2 cellular contexts compared by ENCODE assay signal in genomic region chr3:184443831-184444230, GRCh38.
TF ChIP-seq lines count a peak whose summit lies in the region.

No MANE protein-coding gene starts in this region.

TF ChIP-seq in GM23338, 12 proteins besides CTCF, POLR2A, EP300 and RAD21:
- TF ChIP-seq, protein P1, sequence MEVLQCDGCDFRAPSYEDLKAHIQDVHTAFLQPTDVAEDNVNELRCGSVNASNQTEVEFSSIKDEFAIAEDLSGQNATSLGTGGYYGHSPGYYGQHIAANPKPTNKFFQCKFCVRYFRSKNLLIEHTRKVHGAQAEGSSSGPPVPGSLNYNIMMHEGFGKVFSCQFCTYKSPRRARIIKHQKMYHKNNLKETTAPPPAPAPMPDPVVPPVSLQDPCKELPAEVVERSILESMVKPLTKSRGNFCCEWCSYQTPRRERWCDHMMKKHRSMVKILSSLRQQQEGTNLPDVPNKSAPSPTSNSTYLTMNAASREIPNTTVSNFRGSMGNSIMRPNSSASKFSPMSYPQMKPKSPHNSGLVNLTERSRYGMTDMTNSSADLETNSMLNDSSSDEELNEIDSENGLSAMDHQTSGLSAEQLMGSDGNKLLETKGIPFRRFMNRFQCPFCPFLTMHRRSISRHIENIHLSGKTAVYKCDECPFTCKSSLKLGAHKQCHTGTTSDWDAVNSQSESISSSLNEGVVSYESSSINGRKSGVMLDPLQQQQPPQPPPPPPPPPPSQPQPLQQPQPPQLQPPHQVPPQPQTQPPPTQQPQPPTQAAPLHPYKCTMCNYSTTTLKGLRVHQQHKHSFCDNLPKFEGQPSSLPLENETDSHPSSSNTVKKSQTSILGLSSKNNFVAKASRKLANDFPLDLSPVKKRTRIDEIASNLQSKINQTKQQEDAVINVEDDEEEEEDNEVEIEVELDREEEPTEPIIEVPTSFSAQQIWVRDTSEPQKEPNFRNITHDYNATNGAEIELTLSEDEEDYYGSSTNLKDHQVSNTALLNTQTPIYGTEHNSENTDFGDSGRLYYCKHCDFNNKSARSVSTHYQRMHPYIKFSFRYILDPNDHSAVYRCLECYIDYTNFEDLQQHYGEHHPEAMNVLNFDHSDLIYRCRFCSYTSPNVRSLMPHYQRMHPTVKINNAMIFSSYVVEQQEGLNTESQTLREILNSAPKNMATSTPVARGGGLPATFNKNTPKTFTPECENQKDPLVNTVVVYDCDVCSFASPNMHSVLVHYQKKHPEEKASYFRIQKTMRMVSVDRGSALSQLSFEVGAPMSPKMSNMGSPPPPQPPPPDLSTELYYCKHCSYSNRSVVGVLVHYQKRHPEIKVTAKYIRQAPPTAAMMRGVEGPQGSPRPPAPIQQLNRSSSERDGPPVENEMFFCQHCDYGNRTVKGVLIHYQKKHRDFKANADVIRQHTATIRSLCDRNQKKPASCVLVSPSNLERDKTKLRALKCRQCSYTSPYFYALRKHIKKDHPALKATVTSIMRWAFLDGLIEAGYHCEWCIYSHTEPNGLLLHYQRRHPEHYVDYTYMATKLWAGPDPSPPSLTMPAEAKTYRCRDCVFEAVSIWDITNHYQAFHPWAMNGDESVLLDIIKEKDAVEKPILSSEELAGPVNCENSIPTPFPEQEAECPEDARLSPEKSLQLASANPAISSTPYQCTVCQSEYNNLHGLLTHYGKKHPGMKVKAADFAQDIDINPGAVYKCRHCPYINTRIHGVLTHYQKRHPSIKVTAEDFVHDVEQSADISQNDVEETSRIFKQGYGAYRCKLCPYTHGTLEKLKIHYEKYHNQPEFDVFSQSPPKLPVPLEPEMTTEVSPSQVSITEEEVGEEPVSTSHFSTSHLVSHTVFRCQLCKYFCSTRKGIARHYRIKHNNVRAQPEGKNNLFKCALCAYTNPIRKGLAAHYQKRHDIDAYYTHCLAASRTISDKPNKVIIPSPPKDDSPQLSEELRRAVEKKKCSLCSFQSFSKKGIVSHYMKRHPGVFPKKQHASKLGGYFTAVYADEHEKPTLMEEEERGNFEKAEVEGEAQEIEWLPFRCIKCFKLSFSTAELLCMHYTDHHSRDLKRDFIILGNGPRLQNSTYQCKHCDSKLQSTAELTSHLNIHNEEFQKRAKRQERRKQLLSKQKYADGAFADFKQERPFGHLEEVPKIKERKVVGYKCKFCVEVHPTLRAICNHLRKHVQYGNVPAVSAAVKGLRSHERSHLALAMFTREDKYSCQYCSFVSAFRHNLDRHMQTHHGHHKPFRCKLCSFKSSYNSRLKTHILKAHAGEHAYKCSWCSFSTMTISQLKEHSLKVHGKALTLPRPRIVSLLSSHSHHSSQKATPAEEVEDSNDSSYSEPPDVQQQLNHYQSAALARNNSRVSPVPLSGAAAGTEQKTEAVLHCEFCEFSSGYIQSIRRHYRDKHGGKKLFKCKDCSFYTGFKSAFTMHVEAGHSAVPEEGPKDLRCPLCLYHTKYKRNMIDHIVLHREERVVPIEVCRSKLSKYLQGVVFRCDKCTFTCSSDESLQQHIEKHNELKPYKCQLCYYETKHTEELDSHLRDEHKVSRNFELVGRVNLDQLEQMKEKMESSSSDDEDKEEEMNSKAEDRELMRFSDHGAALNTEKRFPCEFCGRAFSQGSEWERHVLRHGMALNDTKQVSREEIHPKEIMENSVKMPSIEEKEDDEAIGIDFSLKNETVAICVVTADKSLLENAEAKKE (CRISPR knock-in tag; IDR thresholded peaks at IDR 0.05), result no peak
- TF ChIP-seq NANOG (IDR thresholded peaks at IDR 0.05; ENCODE audit: borderline replicate concordance) (no peak), CREB1 (CRISPR knock-in tag; IDR thresholded peaks at IDR 0.05; ENCODE audit: low read depth) (no peak), JUNB (IDR thresholded peaks at IDR 0.05; ENCODE audit: unreplicated experiment) (no peak), ZNF114 (CRISPR knock-in tag; IDR thresholded peaks at IDR 0.05) (no peak), STAT1 (IDR thresholded peaks at IDR 0.05; ENCODE audit: unreplicated experiment) (no peak), EZH2phosphoT487 (IDR thresholded peaks at IDR 0.05; ENCODE audit: unreplicated experiment) (no peak), ZNF331 (CRISPR knock-in tag; IDR thresholded peaks at IDR 0.05; ENCODE audit: low read depth) (no peak), EZH2 (IDR thresholded peaks at IDR 0.05; ENCODE audit: low read depth, unreplicated experiment) (no peak), POLR2AphosphoS5 (IDR thresholded peaks at IDR 0.05; ENCODE audit: low read depth) (no peak)
- TF ChIP-seq, protein P2, sequence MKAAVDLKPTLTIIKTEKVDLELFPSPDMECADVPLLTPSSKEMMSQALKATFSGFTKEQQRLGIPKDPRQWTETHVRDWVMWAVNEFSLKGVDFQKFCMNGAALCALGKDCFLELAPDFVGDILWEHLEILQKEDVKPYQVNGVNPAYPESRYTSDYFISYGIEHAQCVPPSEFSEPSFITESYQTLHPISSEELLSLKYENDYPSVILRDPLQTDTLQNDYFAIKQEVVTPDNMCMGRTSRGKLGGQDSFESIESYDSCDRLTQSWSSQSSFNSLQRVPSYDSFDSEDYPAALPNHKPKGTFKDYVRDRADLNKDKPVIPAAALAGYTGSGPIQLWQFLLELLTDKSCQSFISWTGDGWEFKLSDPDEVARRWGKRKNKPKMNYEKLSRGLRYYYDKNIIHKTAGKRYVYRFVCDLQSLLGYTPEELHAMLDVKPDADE (IDR thresholded peaks at IDR 0.05), result no peak
- TF ChIP-seq, protein P3, sequence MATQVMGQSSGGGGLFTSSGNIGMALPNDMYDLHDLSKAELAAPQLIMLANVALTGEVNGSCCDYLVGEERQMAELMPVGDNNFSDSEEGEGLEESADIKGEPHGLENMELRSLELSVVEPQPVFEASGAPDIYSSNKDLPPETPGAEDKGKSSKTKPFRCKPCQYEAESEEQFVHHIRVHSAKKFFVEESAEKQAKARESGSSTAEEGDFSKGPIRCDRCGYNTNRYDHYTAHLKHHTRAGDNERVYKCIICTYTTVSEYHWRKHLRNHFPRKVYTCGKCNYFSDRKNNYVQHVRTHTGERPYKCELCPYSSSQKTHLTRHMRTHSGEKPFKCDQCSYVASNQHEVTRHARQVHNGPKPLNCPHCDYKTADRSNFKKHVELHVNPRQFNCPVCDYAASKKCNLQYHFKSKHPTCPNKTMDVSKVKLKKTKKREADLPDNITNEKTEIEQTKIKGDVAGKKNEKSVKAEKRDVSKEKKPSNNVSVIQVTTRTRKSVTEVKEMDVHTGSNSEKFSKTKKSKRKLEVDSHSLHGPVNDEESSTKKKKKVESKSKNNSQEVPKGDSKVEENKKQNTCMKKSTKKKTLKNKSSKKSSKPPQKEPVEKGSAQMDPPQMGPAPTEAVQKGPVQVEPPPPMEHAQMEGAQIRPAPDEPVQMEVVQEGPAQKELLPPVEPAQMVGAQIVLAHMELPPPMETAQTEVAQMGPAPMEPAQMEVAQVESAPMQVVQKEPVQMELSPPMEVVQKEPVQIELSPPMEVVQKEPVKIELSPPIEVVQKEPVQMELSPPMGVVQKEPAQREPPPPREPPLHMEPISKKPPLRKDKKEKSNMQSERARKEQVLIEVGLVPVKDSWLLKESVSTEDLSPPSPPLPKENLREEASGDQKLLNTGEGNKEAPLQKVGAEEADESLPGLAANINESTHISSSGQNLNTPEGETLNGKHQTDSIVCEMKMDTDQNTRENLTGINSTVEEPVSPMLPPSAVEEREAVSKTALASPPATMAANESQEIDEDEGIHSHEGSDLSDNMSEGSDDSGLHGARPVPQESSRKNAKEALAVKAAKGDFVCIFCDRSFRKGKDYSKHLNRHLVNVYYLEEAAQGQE (IDR thresholded peaks at IDR 0.05; ENCODE audit: unreplicated experiment), result no peak
TF ChIP-seq in GM23338: peak in this region for 0.

TF ChIP-seq in H1, 55 proteins besides CTCF, POLR2A, EP300 and RAD21 (continued from another document):
- TF ChIP-seq CBX5 (IDR thresholded peaks at IDR 0.05; ENCODE audit: low read depth, low read length), result no peak
- TF ChIP-seq EZH2 (IDR thresholded peaks at IDR 0.05; ENCODE audit: low read depth, low read length, severe bottlenecking), result no peak
- TF ChIP-seq NANOG (IDR thresholded peaks at IDR 0.05; ENCODE audit: insufficient read depth, low read depth, low read length, poor library complexity, severe bottlenecking), result no peak
- no peak for TF ChIP-seq CHD1 (IDR thresholded peaks at IDR 0.05; ENCODE audit: low read depth, low read length)
- TF ChIP-seq FOSL1 (IDR thresholded peaks at IDR 0.05; ENCODE audit: insufficient read depth, low read depth, low read length), result no peak
TF ChIP-seq in H1: peak in this region for 0.
